Comparison of ENCODE assay signal across 9 cellular contexts in genomic region chr1:85343612-85344255, GRCh38.
DNase-seq lines count a peak whose midpoint lies in the region; ATAC-seq and TF ChIP-seq lines count a peak whose summit lies in the region.
"Had no signal": no experiment of that assay in that cellular context is flagged by ENCODE, and none has a peak within 500 bp of the region (broad histone marks: within the 10 kb centered on the region; RNA-seq: fewer than 3 reads in every experiment).

No MANE protein-coding gene starts in this region.

- no peaks in the 10 kb centered on the region for H3K36me3 ChIP-seq in GM23338 (ENCODE audit: insufficient read depth)

- H3F3A ChIP-seq in GM23338 (replicated peaks; ENCODE audit: low read depth), result no peaks in the 10 kb centered on the region

- no peaks in the 10 kb centered on the region for H4K20me1 ChIP-seq in GM23338 (replicated peaks; ENCODE audit: insufficient read depth)

- no peaks in the 10 kb centered on the region; the same call in 1 of the 2 replicates for H3K9me2 ChIP-seq in GM23338 (ENCODE audit: insufficient read depth)

- H3K27me3 Mint-ChIP-seq in GM23338 (ENCODE audit: insufficient read depth, low read depth, poor library complexity) (peaks cover 14% of the 10 kb centered on the region), T-cell (peaks cover 15 to 20% of the 10 kb centered on the region in 2 donors)

- DNase-seq in GM23338 (ENCODE audit: low spot score), result peak; percentile 67
- peak; percentile 82 for DNase-seq in fibroblast of the aortic adventitia (ENCODE audit: low read depth)
- DNase-seq in renal cortical epithelial cell (ENCODE audit: low read depth), result peak; percentile 96
- DNase-seq in T-cell, result no peak
- DNase-seq in DMS114 treated with DMSO at 0.1 percent for 48 hours (lab: John Stamatoyannopoulos, UW; ENCODE audit: unreplicated experiment), result no peak
- DNase-seq: NCI-H345 had no signal

- CTCF ChIA-PET in T-cell (lab: Charles Lee), result no interaction called here

- H3K27me3 ChIP-seq in GM23338 (ENCODE audit: insufficient read depth), result no peaks in the 10 kb centered on the region

- H3K4me2 ChIP-seq in GM23338, result peak overlapping the region; percentile 4

- TF ChIP-seq CTCF in GM23338 (conservative IDR thresholded peaks at IDR 0.05; ENCODE audit: low read depth in 2 of 2) (no peak), fibroblast of the aortic adventitia (IDR thresholded peaks at IDR 0.05; ENCODE audit: insufficient read depth, low read length) (no peak)

- peak overlapping the region; percentile 72 for H3K27ac ChIP-seq in GM23338 (ENCODE audit: low read depth)

- no peak overlapping the region for H3K4me3 ChIP-seq in GM23338
- no peak overlapping the region for H3K4me3 ChIP-seq in fibroblast of the aortic adventitia (ENCODE audit: low read depth, low read length)

- peak overlapping the region; percentile 33; the same call in 1 of the 3 replicates for H3K4me3 Mint-ChIP-seq in GM23338
- H3K4me3 Mint-ChIP-seq in T-cell, result no peak overlapping the region

- H3K4me1 ChIP-seq in GM23338 (ENCODE audit: insufficient read depth), result peaks cover 26% of the 10 kb centered on the region

- peak overlapping the region; percentile 88 for H3K27ac Mint-ChIP-seq in GM23338
- no peak overlapping the region for H3K27ac Mint-ChIP-seq in T-cell

- ATAC-seq in GM23338 (peak; percentile 61), SK-N-SH treated with all-trans-retinoic acid at 6 μM for 48 hours (peak; percentile 79), T-cell (replicated peaks in 1 of 4) (no peak), HG03432 (IDR thresholded peaks at IDR 0.05; ENCODE audit: unreplicated experiment) (no peak), GM19328 (IDR thresholded peaks at IDR 0.05; ENCODE audit: unreplicated experiment) (no peak)

- H3K79me2 ChIP-seq in GM23338 (replicated peaks; ENCODE audit: insufficient read depth), result no peaks in the 10 kb centered on the region

- H3K9me3 Mint-ChIP-seq in GM23338 (peaks cover 5% of the 10 kb centered on the region; the same call in 2 of the 3 replicates), T-cell (no peaks in the 10 kb centered on the region)

- H3K36me3 Mint-ChIP-seq in GM23338 (ENCODE audit: low read depth), result peaks cover 15% of the 10 kb centered on the region; the same call in 2 of the 3 replicates
- H3K36me3 Mint-ChIP-seq in T-cell, result no peaks in the 10 kb centered on the region

- H2AFZ ChIP-seq in GM23338, result no peak overlapping the region

- POLR2A ChIA-PET in T-cell (lab: Charles Lee), result no interaction called here

- H3K4me1 Mint-ChIP-seq in GM23338 (peaks cover 48% of the 10 kb centered on the region), T-cell (no peaks in the 10 kb centered on the region)

TF ChIP-seq in GM23338, 12 proteins besides CTCF, POLR2A, EP300 and RAD21:
- TF ChIP-seq NANOG (IDR thresholded peaks at IDR 0.05; ENCODE audit: borderline replicate concordance), result peak; percentile 71; the same call in 1 of the 2 replicates
- TF ChIP-seq EZH2phosphoT487 (IDR thresholded peaks at IDR 0.05; ENCODE audit: unreplicated experiment), result no peak
- no peak for TF ChIP-seq JUNB (IDR thresholded peaks at IDR 0.05; ENCODE audit: unreplicated experiment)

TF ChIP-seq in SK-N-SH treated with all-trans-retinoic acid at 6 μM for 48 hours, 23 proteins besides CTCF, POLR2A, EP300 and RAD21:
- no peak for TF ChIP-seq ZFP3 (CRISPR knock-in tag; IDR thresholded peaks at IDR 0.05)
- TF ChIP-seq GLIS3 (CRISPR knock-in tag; IDR thresholded peaks at IDR 0.05), result peak; percentile 21; the same call in 1 of the 2 replicates
- TF ChIP-seq, protein P1, sequence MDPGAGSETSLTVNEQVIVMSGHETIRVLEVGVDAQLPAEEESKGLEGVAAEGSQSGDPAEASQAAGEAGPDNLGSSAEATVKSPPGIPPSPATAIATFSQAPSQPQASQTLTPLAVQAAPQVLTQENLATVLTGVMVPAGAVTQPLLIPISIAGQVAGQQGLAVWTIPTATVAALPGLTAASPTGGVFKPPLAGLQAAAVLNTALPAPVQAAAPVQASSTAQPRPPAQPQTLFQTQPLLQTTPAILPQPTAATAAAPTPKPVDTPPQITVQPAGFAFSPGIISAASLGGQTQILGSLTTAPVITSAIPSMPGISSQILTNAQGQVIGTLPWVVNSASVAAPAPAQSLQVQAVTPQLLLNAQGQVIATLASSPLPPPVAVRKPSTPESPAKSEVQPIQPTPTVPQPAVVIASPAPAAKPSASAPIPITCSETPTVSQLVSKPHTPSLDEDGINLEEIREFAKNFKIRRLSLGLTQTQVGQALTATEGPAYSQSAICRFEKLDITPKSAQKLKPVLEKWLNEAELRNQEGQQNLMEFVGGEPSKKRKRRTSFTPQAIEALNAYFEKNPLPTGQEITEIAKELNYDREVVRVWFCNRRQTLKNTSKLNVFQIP (CRISPR knock-in tag; IDR thresholded peaks at IDR 0.05; ENCODE audit: borderline replicate concordance, low read depth), result 0 out of 2 replicates have a peak, but pooled peaks have one; percentile 13
- TF ChIP-seq, protein P2, sequence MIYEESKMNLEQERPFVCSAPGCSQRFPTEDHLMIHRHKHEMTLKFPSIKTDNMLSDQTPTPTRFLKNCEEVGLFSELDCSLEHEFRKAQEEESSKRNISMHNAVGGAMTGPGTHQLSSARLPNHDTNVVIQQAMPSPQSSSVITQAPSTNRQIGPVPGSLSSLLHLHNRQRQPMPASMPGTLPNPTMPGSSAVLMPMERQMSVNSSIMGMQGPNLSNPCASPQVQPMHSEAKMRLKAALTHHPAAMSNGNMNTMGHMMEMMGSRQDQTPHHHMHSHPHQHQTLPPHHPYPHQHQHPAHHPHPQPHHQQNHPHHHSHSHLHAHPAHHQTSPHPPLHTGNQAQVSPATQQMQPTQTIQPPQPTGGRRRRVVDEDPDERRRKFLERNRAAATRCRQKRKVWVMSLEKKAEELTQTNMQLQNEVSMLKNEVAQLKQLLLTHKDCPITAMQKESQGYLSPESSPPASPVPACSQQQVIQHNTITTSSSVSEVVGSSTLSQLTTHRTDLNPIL (CRISPR knock-in tag; IDR thresholded peaks at IDR 0.05; ENCODE audit: low read depth), result peak; percentile 84
- TF ChIP-seq ISL1 (CRISPR knock-in tag; IDR thresholded peaks at IDR 0.05), result peak; percentile 94

Comparison
In these comparisons a context has a peak if more than half of its experiments do, and no peak if none do; other contexts are left out.
1. ATAC-seq: peak in GM23338 (single experiment) and SK-N-SH treated with all-trans-retinoic acid at 6 μM for 48 hours (single experiment); none in T-cell (0 of 4), HG03432 (single experiment) and GM19328 (single experiment).
2. DNase-seq: peak in GM23338 (single experiment), fibroblast of the aortic adventitia (single experiment) and renal cortical epithelial cell (single experiment); none in T-cell (0 of 34) and DMS114 treated with DMSO at 0.1 percent for 48 hours (single experiment).